ENCODE assay signal across 7 cellular contexts in genomic region chr9:86637515-86637914, GRCh38.
DNase-seq lines count a peak whose midpoint lies in the region; ATAC-seq and TF ChIP-seq lines count a peak whose summit lies in the region.

No MANE protein-coding gene starts in this region.

- H3F3A ChIP-seq in GM23338 (replicated peaks; ENCODE audit: low read depth) (no peaks in the 10 kb centered on the region), SK-N-SH (replicated peaks; ENCODE audit: insufficient read depth) (no peaks in the 10 kb centered on the region)

- peaks cover 11% of the 10 kb centered on the region for H3K4me1 Mint-ChIP-seq in GM23338

- H3K4me1 ChIP-seq in GM23338 (ENCODE audit: insufficient read depth) (no peaks in the 10 kb centered on the region), SK-N-SH (ENCODE audit: control insufficient read depth in 1 of 2, insufficient read depth in 2 of 2, low read depth in 1 of 2, low read length in 1 of 2) (peaks cover 0 to 3% of the 10 kb centered on the region in 2 experiments; a peak in 2 of 4 replicates)

- no peaks in the 10 kb centered on the region; the same call in 2 of the 3 replicates for H3K9me3 Mint-ChIP-seq in GM23338

- ATAC-seq in GM23338 (peak; percentile 98), left cardiac atrium (peak; percentile 76 to 80), HG03432 (IDR thresholded peaks at IDR 0.05; ENCODE audit: unreplicated experiment) (no peak), GM18520 (IDR thresholded peaks at IDR 0.05; ENCODE audit: unreplicated experiment) (no peak)

- H3K27me3 ChIP-seq in GM23338 (ENCODE audit: insufficient read depth), result no peaks in the 10 kb centered on the region
- no peaks in the 10 kb centered on the region for H3K27me3 ChIP-seq in SK-N-SH (ENCODE audit: insufficient read depth)

- H3K36me3 ChIP-seq in GM23338 (ENCODE audit: insufficient read depth) (no peaks in the 10 kb centered on the region), SK-N-SH (replicated peaks in 1 of 2; ENCODE audit: control insufficient read depth in 1 of 2, insufficient read depth in 2 of 2, low read length in 1 of 2) (no peaks in the 10 kb centered on the region)

- no peak overlapping the region for H3K4me3 ChIP-seq in GM23338
- H3K4me3 ChIP-seq in SK-N-SH (ENCODE audit: low read depth in 2 of 2, low read length in 1 of 2), result no peak overlapping the region; a peak in 1 of 4 replicates

- no peaks in the 10 kb centered on the region for H3K9me3 ChIP-seq in SK-N-SH

- DNase-seq in GM23338 (ENCODE audit: low spot score), result peak; percentile 88
- peak; percentile 45 for DNase-seq in SK-N-SH
- peak; percentile 31 for DNase-seq in left cardiac atrium
- DNase-seq in stimulated activated CD4-positive, alpha-beta T cell treated with anti-CD3 and anti-CD28 coated beads, Interleukin-4, amount 100 ng/mL, for 1 hour, result peak; percentile 3
- DNase-seq in central memory CD4-positive, alpha-beta T cell, result no peak

- 66% methylated on average over 11 of the region's 11 CpGs for WGBS in SK-N-SH (ENCODE audit: low lambda C conversion rate)

- H3K9me2 ChIP-seq in GM23338 (ENCODE audit: insufficient read depth), result no peaks in the 10 kb centered on the region
- no peaks in the 10 kb centered on the region for H3K9me2 ChIP-seq in SK-N-SH

- no peaks in the 10 kb centered on the region for H4K20me1 ChIP-seq in GM23338 (replicated peaks; ENCODE audit: insufficient read depth)
- H4K20me1 ChIP-seq in SK-N-SH (ENCODE audit: insufficient read depth), result no peaks in the 10 kb centered on the region

- H3K79me2 ChIP-seq in GM23338 (replicated peaks; ENCODE audit: insufficient read depth) (no peaks in the 10 kb centered on the region), SK-N-SH (ENCODE audit: insufficient read depth) (no peaks in the 10 kb centered on the region)

- H3K4me3 Mint-ChIP-seq in GM23338, result no peak overlapping the region

- POLR2A ChIA-PET in SK-N-SH (lab: Yijun Ruan, JAX), result no interaction called here

- no peak overlapping the region for H3K27ac ChIP-seq in GM23338 (ENCODE audit: low read depth)
- no peak overlapping the region for H3K27ac ChIP-seq in SK-N-SH (ENCODE audit: low read depth in 2 of 2, low read length in 1 of 2)

- no peak overlapping the region for H3K27ac Mint-ChIP-seq in GM23338

- H3K36me3 Mint-ChIP-seq in GM23338 (ENCODE audit: low read depth), result no peaks in the 10 kb centered on the region

- H3K4me2 ChIP-seq in GM23338 (no peak overlapping the region), SK-N-SH (no peak overlapping the region)

- CTCF ChIA-PET in SK-N-SH (lab: Yijun Ruan, JAX), result interaction anchor here (0.6 to 2.2 kb wide), 15 partner anchors 9 to 685 kb away, joined by 3 to 11 read pairs (median 4); no protein-coding TSS in a partner anchor

- peaks cover 5% of the 10 kb centered on the region for H3K27me3 Mint-ChIP-seq in GM23338 (ENCODE audit: insufficient read depth, low read depth, poor library complexity)

- H2AFZ ChIP-seq in GM23338, result peak overlapping the region; percentile 63; the same call in 1 of the 2 replicates
- no peak overlapping the region for H2AFZ ChIP-seq in SK-N-SH (ENCODE audit: low read depth)

- TF ChIP-seq RAD21 in SK-N-SH (IDR thresholded peaks at IDR 0.05; ENCODE audit: low read length), result peak; percentile 60

- peak; percentile 94 to 95 for TF ChIP-seq CTCF in GM23338 (conservative IDR thresholded peaks at IDR 0.05; ENCODE audit: low read depth in 2 of 2)
- TF ChIP-seq CTCF in SK-N-SH (IDR thresholded peaks at IDR 0.05), result peak; percentile 72

- no peak overlapping the region for H3K9ac ChIP-seq in SK-N-SH

- TF ChIP-seq EP300 in SK-N-SH (IDR thresholded peaks at IDR 0.05; ENCODE audit: borderline replicate concordance in 1 of 2, low read depth in 1 of 2, low read length in 1 of 2), result no peak

- intact Hi-C loops in left cardiac atrium (cut with DNase I), result loop anchor here in 1 of 2 donors (5.0 to 10.0 kb wide), 3 partner anchors 57 to 307 kb away; partner anchors contain the start of gene GAS1

TF ChIP-seq in GM23338, 12 proteins besides CTCF, POLR2A, EP300 and RAD21:
- TF ChIP-seq JUNB (IDR thresholded peaks at IDR 0.05; ENCODE audit: unreplicated experiment), result no peak

TF ChIP-seq in SK-N-SH, 30 proteins besides CTCF, POLR2A, EP300 and RAD21:
- no peak for TF ChIP-seq IRF3 (IDR thresholded peaks at IDR 0.05; ENCODE audit: low read depth, low read length)
- no peak for TF ChIP-seq USF2 (IDR thresholded peaks at IDR 0.05; ENCODE audit: borderline replicate concordance, low read depth, low read length)
- no peak for TF ChIP-seq CHD2 (IDR thresholded peaks at IDR 0.05; ENCODE audit: low read length, partially characterized antibody)
- TF ChIP-seq PBX3 (IDR thresholded peaks at IDR 0.05), result no peak
- TF ChIP-seq SIN3A (IDR thresholded peaks at IDR 0.05; ENCODE audit: borderline replicate concordance, low read depth, low read length), result no peak
- no peak for TF ChIP-seq RXRA (IDR thresholded peaks at IDR 0.05; ENCODE audit: borderline replicate concordance, low read depth)
- TF ChIP-seq TAF1 (IDR thresholded peaks at IDR 0.05; ENCODE audit: borderline replicate concordance, low read depth, low read length), result no peak
- TF ChIP-seq EZH2phosphoT487 (IDR thresholded peaks at IDR 0.05; ENCODE audit: borderline replicate concordance, low read depth), result no peak
- TF ChIP-seq FOSL2 (IDR thresholded peaks at IDR 0.05; ENCODE audit: borderline replicate concordance, low read depth), result no peak
- TF ChIP-seq YY1 (IDR thresholded peaks at IDR 0.05; ENCODE audit: low read depth), result peak; percentile 40; the same call in 1 of the 2 replicates
- TF ChIP-seq SMC3 (IDR thresholded peaks at IDR 0.05; ENCODE audit: low read depth, low read length), result peak; percentile 61
- TF ChIP-seq NRF1 (IDR thresholded peaks at IDR 0.05; ENCODE audit: low read depth, low read length), result no peak

Comparison
In these comparisons a context has a peak if more than half of its experiments do, and no peak if none do; other contexts are left out.
1. ATAC-seq: peak in GM23338 (single experiment) and left cardiac atrium (2 of 2); none in HG03432 (single experiment) and GM18520 (single experiment).